In genomic region chrX:154374361-154375155, GRCh38 we compare ENCODE assay signal across 8 cellular contexts. TPM values are rescaled to one million over a fixed set of nuclear protein-coding genes. Genes with fewer than 3 reads are reported as not detected.
DNase-seq lines count a peak whose midpoint lies in the region; FAIRE-seq and TF ChIP-seq lines count a peak whose summit lies in the region.

FLNA (minus strand) TSS chrX:154374634; CDS start chrX:154371245, 3,389 bp downstream.

- DNase-seq in stimulated activated CD4-positive, alpha-beta T cell treated with anti-CD3 and anti-CD28 coated beads, Interleukin-12 subunit alpha, Interleukin-12 subunit beta, amount 100 ng/mL, for 4 hours, result peak; percentile 32
- DNase-seq in stimulated activated CD4-positive, alpha-beta T cell treated with anti-CD3 and anti-CD28 coated beads, Interleukin-4, amount 100 ng/mL, for 1 hour, result no peak
- DNase-seq in SK-MEL-5 (ENCODE audit: low read depth, low spot score) (no peak), endothelial cell of umbilical vein (ENCODE audit: low read depth, low spot score) (no peak), GDM1 (lab: John Stamatoyannopoulos, UW) (no peak), NCI-H345 treated with DMSO at 0.1 percent for 48 hours (lab: John Stamatoyannopoulos, UW; ENCODE audit: unreplicated experiment) (no peak)

- POLR2A ChIA-PET in endothelial cell of umbilical vein (lab: Charles Lee), result no interaction called here

- peak within 1 kb of the TSS; percentile 5 to 50 (median 9) for H3K4me3 ChIP-seq in endothelial cell of umbilical vein (replicated peaks in 1 of 3; ENCODE audit: insufficient read depth in 1 of 3, low read depth in 1 of 3, low read length in 3 of 3)
- H3K4me3 ChIP-seq in muscle layer of colon (ENCODE audit: low read depth in 1 of 2, low read length in 2 of 2), result peak within 1 kb of the TSS; percentile 83
- H3K4me3 ChIP-seq in urinary bladder (ENCODE audit: low read depth, low read length), result peak within 1 kb of the TSS; percentile 43

- H3K9ac ChIP-seq in endothelial cell of umbilical vein (replicated peaks; ENCODE audit: extremely low read depth, insufficient read depth, low read length) (peak within 1 kb of the TSS; percentile 22), muscle layer of colon (ENCODE audit: low read length) (peak within 1 kb of the TSS; percentile 96)

- dilution Hi-C loops in endothelial cell of umbilical vein (cut with MboI; ENCODE audit: extremely low pct_ligation_motif_present, low sequenced_read_pairs), result no loop called here

- CTCF ChIA-PET in endothelial cell of umbilical vein (lab: Charles Lee), result interaction anchor here (1.1 to 2.4 kb wide), 4 partner anchors 9 to 403 kb away, joined by 3 to 24 read pairs (median 18); partner anchors contain the start of gene HCFC1

- peak within 1 kb of the TSS; percentile 26 for H2AFZ ChIP-seq in endothelial cell of umbilical vein (ENCODE audit: low read depth, low read length)

- no peak for TF ChIP-seq POLR2A in endothelial cell of umbilical vein (IDR thresholded peaks at IDR 0.05; ENCODE audit: low read depth, low read length)

- peak within 1 kb of the TSS; percentile 45 for H3K27ac ChIP-seq in endothelial cell of umbilical vein (ENCODE audit: insufficient read depth, low read depth, low read length)
- peak within 1 kb of the TSS; percentile 89 for H3K27ac ChIP-seq in muscle layer of colon (ENCODE audit: low read depth, low read length)
- H3K27ac ChIP-seq in urinary bladder (ENCODE audit: low read depth), result peak within 1 kb of the TSS; percentile 81

- H3K79me2 ChIP-seq in endothelial cell of umbilical vein (ENCODE audit: control insufficient read depth, insufficient read depth, low read length), result peaks cover 21% of the 10 kb centered on the region

- WGBS in urinary bladder, result 4% methylated on average over 87 of the region's 93 CpGs

- H3K27me3 ChIP-seq in endothelial cell of umbilical vein (ENCODE audit: control insufficient read depth in 2 of 2, insufficient read depth in 2 of 2, low read length in 2 of 2) (no peaks in the 10 kb centered on the region), muscle layer of colon (ENCODE audit: control insufficient read depth in 1 of 2, insufficient read depth in 2 of 2, low read length in 2 of 2) (peaks cover 0 to 4% of the 10 kb centered on the region in 2 donors)

- in situ Hi-C loops in SK-MEL-5 (cut with HindIII; ENCODE audit: low pct_unique_long_range_greater_than_20kb, low sequenced_read_pairs), result no loop called here

- no peaks in the 10 kb centered on the region for H3K9me1 ChIP-seq in endothelial cell of umbilical vein (replicated peaks; ENCODE audit: control insufficient read depth, extremely low read depth, insufficient read depth, low read length)

- peak within 1 kb of the TSS; percentile 44 for H3K4me2 ChIP-seq in endothelial cell of umbilical vein (ENCODE audit: insufficient read depth, low read length)

- no peak for TF ChIP-seq CTCF in endothelial cell of umbilical vein (IDR thresholded peaks at IDR 0.05; ENCODE audit: extremely low read depth in 1 of 2, insufficient read depth in 1 of 2, low read depth in 1 of 2, low read length in 2 of 2)

- H3K4me1 ChIP-seq in endothelial cell of umbilical vein (ENCODE audit: control insufficient read depth, extremely low read depth, insufficient read depth, low read length) (peaks cover 23% of the 10 kb centered on the region), muscle layer of colon (ENCODE audit: insufficient read depth, low read length) (peaks cover 5% of the 10 kb centered on the region), urinary bladder (ENCODE audit: insufficient read depth) (no peaks in the 10 kb centered on the region)

- intact Hi-C loops in endothelial cell of umbilical vein (cut with micrococcal nuclease), result loop anchor here (5.0 kb wide), 1 partner anchor 33 kb away; the partner anchor contains the start of gene DNASE1L1

- H3K9me3 ChIP-seq in endothelial cell of umbilical vein (replicated peaks; ENCODE audit: control insufficient read depth, insufficient read depth, low read length) (no peaks in the 10 kb centered on the region), muscle layer of colon (ENCODE audit: low read length) (no peaks in the 10 kb centered on the region)

- no TSS peak for BruUV-seq in endothelial cell of umbilical vein (replicated peaks; lab: Mats Ljungman, UMichigan)

- FAIRE-seq in endothelial cell of umbilical vein (lab: Jason Lieb, UNC), result peak; percentile 43

- H3K36me3 ChIP-seq in endothelial cell of umbilical vein (ENCODE audit: control insufficient read depth in 2 of 2, extremely low read depth in 1 of 2, insufficient read depth in 2 of 2, low read length in 2 of 2) (no peaks in the 10 kb centered on the region), muscle layer of colon (ENCODE audit: insufficient read depth, low read length) (peaks cover 5% of the 10 kb centered on the region), urinary bladder (ENCODE audit: insufficient read depth) (no peaks in the 10 kb centered on the region)

- H4K20me1 ChIP-seq in endothelial cell of umbilical vein (replicated peaks; ENCODE audit: control insufficient read depth, extremely low read depth, insufficient read depth, low read length), result no peaks in the 10 kb centered on the region

TF ChIP-seq in endothelial cell of umbilical vein, 7 proteins besides CTCF, POLR2A, EP300 and RAD21:
- TF ChIP-seq JUN (IDR thresholded peaks at IDR 0.05; ENCODE audit: borderline replicate concordance, insufficient read depth, insufficient read length, low read depth), result no peak
- TF ChIP-seq EZH2 (IDR thresholded peaks at IDR 0.05; ENCODE audit: borderline replicate concordance, low read depth, low read length, severe bottlenecking), result no peak
- TF ChIP-seq FOS (IDR thresholded peaks at IDR 0.05; ENCODE audit: borderline replicate concordance, insufficient read depth, low read length), result no peak
- TF ChIP-seq GATA2 (IDR thresholded peaks at IDR 0.05; ENCODE audit: insufficient read depth, insufficient read length, low read depth, low read length), result no peak
- TF ChIP-seq, protein P1, sequence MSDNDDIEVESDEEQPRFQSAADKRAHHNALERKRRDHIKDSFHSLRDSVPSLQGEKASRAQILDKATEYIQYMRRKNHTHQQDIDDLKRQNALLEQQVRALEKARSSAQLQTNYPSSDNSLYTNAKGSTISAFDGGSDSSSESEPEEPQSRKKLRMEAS (IDR thresholded peaks at IDR 0.05; ENCODE audit: insufficient read depth, insufficient read length), result no peak
- no peak for TF ChIP-seq POLR2AphosphoS5 (IDR thresholded peaks at IDR 0.05; ENCODE audit: insufficient read depth, low read depth, low read length)
- TF ChIP-seq MYC (IDR thresholded peaks at IDR 0.05; ENCODE audit: low read depth, low read length), result no peak

RNA-seq across cellular contexts. Expression of gene FLNA, which starts in this region (rescaled TPM):
- total RNA-seq in SK-MEL-5 (2014; rRNA removed; shearing (Covaris generic)), result 108 and 138 TPM in 2 replicates
- polyA plus RNA-seq in SK-MEL-5 (2015; cell fraction: cytosol; rRNA removed), result 114 and 154 TPM in 2 replicates
- polyA plus RNA-seq in SK-MEL-5 (2015; cell fraction: nucleus; rRNA removed), result 164 and 180 TPM in 2 replicates
- total RNA-seq in endothelial cell of umbilical vein, result 1,474 and 1,671 TPM in 2 replicates
- 658 and 817 TPM in 2 replicates for polyA plus RNA-seq in endothelial cell of umbilical vein
- polyA plus RNA-seq in endothelial cell of umbilical vein (2011; cell fraction: cytosol; rRNA removed), result 586 and 692 TPM in 2 replicates
- 1,827 and 2,405 TPM in 2 replicates for polyA plus RNA-seq in endothelial cell of umbilical vein (2011; cell fraction: nucleus; rRNA removed)
- polyA plus RNA-seq in endothelial cell of umbilical vein (2012), result 942 and 1,144 TPM in 2 replicates
- 2,274 and 2,423 TPM in 2 replicates for polyA minus RNA-seq in endothelial cell of umbilical vein
- 691 TPM for polyA minus RNA-seq in endothelial cell of umbilical vein (2011; cell fraction: cytosol; rRNA and poly(A)+ RNA removed)
- 948 and 1,772 TPM in 2 replicates for polyA minus RNA-seq in endothelial cell of umbilical vein (2011; cell fraction: nucleus; rRNA and poly(A)+ RNA removed)
- 1,306 TPM for total RNA-seq in urinary bladder
- 6,054 TPM for polyA plus RNA-seq in urinary bladder

Comparison
In these comparisons a context has a peak if more than half of its experiments do, and no peak if none do; other contexts are left out.
1. H3K4me3 ChIP-seq: peak in every context shown above with its lines; median percentile 83 in muscle layer of colon; 43 in urinary bladder; 9 in endothelial cell of umbilical vein.